In genomic region chr2:39867268-39867667, GRCh38 we compare ENCODE assay signal across 30 cellular contexts.
"Had no signal": no experiment of that assay in that cellular context is flagged by ENCODE, and none has a peak within 500 bp of the region (broad histone marks: within the 10 kb centered on the region; RNA-seq: fewer than 3 reads in every experiment).

No MANE protein-coding gene starts in this region.

- DNase-seq: activated B cell treated with CpG ODN at 0.5 μM for 24 hours; activated CD4-positive, alpha-beta memory T cell treated with anti-CD3 and anti-CD28 coated beads, Interleukin-2, amount 10 ng/mL, durations not matched to agents 7 days and 5 days; activated CD4-positive, alpha-beta T cell treated with anti-CD3 and anti-CD28 coated beads, Interleukin-2, amount 10 ng/mL, durations not matched to agents 7 days and 5 days; activated CD4-positive, alpha-beta T cell treated with anti-CD3 and anti-CD28 coated beads, Interleukin-2, amount 50 U/mL, for 4 hours; activated CD8-positive, alpha-beta memory T cell treated with anti-CD3 and anti-CD28 coated beads, Interleukin-2, amount 50 U/mL, for 48 hours; activated gamma-delta T cell; activated naive CD4-positive, alpha-beta T cell; activated naive CD4-positive, alpha-beta T cell treated with anti-CD3 and anti-CD28 coated beads, Interleukin-2, amount 10 ng/mL, durations not matched to agents 7 days and 5 days; activated naive CD8-positive, alpha-beta T cell treated with anti-CD3 and anti-CD28 coated beads, Interleukin-2, amount 10 ng/mL, durations not matched to agents 7 days and 5 days; activated T-cell treated with anti-CD3 and anti-CD28 coated beads for 4 hours; activated T-cell treated with anti-CD3 and anti-CD28 coated beads, Interleukin-2, amount 50 U/mL, for 24 hours; activated T-cell treated with anti-CD3 and anti-CD28 coated beads, Interleukin-2, amount 50 U/mL, for 72 hours; central memory CD4-positive, alpha-beta T cell; cerebellar nuclear complex; colonic mucosa; effector CD8-positive, alpha-beta T cell; esophagus squamous epithelium; head of caudate nucleus; T-helper 17 cell; T1000; WERI-Rb-1 had no signal

- H3K9me3 ChIP-seq: ascending aorta, breast epithelium, colonic mucosa, esophagus squamous epithelium had no signal

- H3K36me3 ChIP-seq: ascending aorta, breast epithelium, cardiac muscle cell, colonic mucosa, esophagus squamous epithelium, WERI-Rb-1 had no signal

- H3K4me1 ChIP-seq: ascending aorta, breast epithelium, colonic mucosa had no signal

- H3K27me3 ChIP-seq: ascending aorta, breast epithelium, cardiac muscle cell, colonic mucosa, esophagus squamous epithelium had no signal

- ATAC-seq: activated CD4-positive, CD25-positive, alpha-beta regulatory T cell treated with anti-CD3 and anti-CD28 coated beads, Interleukin-2, amount 50 U/mL, for 24 hours; activated naive CD4-positive, alpha-beta T cell treated with anti-CD3 and anti-CD28 coated beads, Interleukin-2, amount 50 U/mL, for 72 hours; activated T-cell treated with anti-CD3 and anti-CD28 coated beads, Interleukin-2, amount 50 U/mL, for 72 hours; T-helper 17 cell had no signal

- FAIRE-seq: endometrium, endothelial cell of umbilical vein, frontal cortex had no signal

- H3K27ac ChIP-seq: ascending aorta, breast epithelium, cardiac muscle cell, colonic mucosa, epithelial cell of prostate, esophagus squamous epithelium, WERI-Rb-1 had no signal

- H3K4me3 ChIP-seq: ascending aorta, breast epithelium, cardiac muscle cell, colonic mucosa, esophagus squamous epithelium had no signal
